1 cellular context compared by ENCODE assay signal in genomic region chr1:151907363-151908139, GRCh38.
TF ChIP-seq lines count a peak whose summit lies in the region.

No MANE protein-coding gene starts in this region.

TF ChIP-seq in HEK293, 187 proteins besides CTCF, POLR2A, EP300 and RAD21 (continued from another document):
- TF ChIP-seq, protein P1, sequence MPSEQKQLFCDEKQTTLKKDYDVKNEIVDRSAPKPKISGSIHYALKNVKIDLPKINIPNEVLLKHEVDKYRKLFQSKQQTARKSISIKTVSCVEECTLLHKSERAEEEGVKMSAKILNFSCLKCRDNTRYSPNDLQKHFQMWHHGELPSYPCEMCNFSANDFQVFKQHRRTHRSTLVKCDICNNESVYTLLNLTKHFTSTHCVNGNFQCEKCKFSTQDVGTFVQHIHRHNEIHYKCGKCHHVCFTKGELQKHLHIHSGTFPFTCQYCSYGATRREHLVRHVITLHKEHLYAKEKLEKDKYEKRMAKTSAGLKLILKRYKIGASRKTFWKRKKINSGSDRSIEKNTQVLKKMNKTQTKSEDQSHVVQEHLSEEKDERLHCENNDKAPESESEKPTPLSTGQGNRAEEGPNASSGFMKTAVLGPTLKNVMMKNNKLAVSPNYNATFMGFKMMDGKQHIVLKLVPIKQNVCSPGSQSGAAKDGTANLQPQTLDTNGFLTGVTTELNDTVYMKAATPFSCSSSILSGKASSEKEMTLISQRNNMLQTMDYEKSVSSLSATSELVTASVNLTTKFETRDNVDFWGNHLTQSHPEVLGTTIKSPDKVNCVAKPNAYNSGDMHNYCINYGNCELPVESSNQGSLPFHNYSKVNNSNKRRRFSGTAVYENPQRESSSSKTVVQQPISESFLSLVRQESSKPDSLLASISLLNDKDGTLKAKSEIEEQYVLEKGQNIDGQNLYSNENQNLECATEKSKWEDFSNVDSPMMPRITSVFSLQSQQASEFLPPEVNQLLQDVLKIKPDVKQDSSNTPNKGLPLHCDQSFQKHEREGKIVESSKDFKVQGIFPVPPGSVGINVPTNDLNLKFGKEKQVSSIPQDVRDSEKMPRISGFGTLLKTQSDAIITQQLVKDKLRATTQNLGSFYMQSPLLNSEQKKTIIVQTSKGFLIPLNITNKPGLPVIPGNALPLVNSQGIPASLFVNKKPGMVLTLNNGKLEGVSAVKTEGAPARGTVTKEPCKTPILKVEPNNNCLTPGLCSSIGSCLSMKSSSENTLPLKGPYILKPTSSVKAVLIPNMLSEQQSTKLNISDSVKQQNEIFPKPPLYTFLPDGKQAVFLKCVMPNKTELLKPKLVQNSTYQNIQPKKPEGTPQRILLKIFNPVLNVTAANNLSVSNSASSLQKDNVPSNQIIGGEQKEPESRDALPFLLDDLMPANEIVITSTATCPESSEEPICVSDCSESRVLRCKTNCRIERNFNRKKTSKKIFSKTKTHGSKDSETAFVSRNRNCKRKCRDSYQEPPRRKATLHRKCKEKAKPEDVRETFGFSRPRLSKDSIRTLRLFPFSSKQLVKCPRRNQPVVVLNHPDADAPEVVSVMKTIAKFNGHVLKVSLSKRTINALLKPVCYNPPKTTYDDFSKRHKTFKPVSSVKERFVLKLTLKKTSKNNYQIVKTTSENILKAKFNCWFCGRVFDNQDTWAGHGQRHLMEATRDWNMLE (tag by site-specific recombination; conservative IDR thresholded peaks at IDR 0.05; ENCODE audit: low read depth), result peak; percentile 50; the same call in 1 of the 2 replicates
- peak; percentile 79; the same call in 1 of the 2 replicates for TF ChIP-seq ZNF391 (tag by site-specific recombination; IDR thresholded peaks at IDR 0.05; ENCODE audit: borderline replicate concordance, low read depth)
- peak; percentile 47; the same call in 1 of the 2 replicates for TF ChIP-seq SP7 (tag by site-specific recombination; IDR thresholded peaks at IDR 0.05)
- no peak for TF ChIP-seq ZNF274 (IDR thresholded peaks at IDR 0.05; ENCODE audit: low read length)
- TF ChIP-seq ZNF274 (tag by site-specific recombination; IDR thresholded peaks at IDR 0.05; ENCODE audit: borderline replicate concordance), result no peak
- TF ChIP-seq, protein P2, sequence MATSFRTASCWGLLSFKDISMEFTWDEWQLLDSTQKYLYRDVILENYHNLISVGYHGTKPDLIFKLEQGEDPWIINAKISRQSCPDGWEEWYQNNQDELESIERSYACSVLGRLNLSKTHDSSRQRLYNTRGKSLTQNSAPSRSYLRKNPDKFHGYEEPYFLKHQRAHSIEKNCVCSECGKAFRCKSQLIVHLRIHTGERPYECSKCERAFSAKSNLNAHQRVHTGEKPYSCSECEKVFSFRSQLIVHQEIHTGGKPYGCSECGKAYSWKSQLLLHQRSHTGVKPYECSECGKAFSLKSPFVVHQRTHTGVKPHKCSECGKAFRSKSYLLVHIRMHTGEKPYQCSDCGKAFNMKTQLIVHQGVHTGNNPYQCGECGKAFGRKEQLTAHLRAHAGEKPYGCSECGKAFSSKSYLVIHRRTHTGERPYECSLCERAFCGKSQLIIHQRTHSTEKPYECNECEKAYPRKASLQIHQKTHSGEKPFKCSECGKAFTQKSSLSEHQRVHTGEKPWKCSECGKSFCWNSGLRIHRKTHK (tag by site-specific recombination; IDR thresholded peaks at IDR 0.05), result 0 out of 2 replicates have a peak, but pooled peaks have one; percentile 15
- no peak for TF ChIP-seq ZNF785 (tag by site-specific recombination; IDR thresholded peaks at IDR 0.05)
- peak; percentile 60 for TF ChIP-seq ZNF600 (tag by site-specific recombination; IDR thresholded peaks at IDR 0.05)
